In genomic region chr2:240858321-240858720, GRCh38 we compare ENCODE assay signal across 22 cellular contexts. TPM values are rescaled to one million over a fixed set of nuclear protein-coding genes. Genes with fewer than 3 reads are reported as not detected.
DNase-seq lines count a peak whose midpoint lies in the region; ATAC-seq, FAIRE-seq and TF ChIP-seq lines count a peak whose summit lies in the region.
"Had no signal": no experiment of that assay in that cellular context is flagged by ENCODE, and none has a peak within 500 bp of the region (broad histone marks: within the 10 kb centered on the region; RNA-seq: fewer than 3 reads in every experiment).

No MANE protein-coding gene starts in this region.

- H3K27me3 Mint-ChIP-seq in T-helper 17 cell (peaks cover 19% of the 10 kb centered on the region), type B pancreatic cell (no peaks in the 10 kb centered on the region), nephron progenitor cell (ENCODE audit: low read depth, poor library complexity) (peaks cover 35% of the 10 kb centered on the region)
- H3K27me3 Mint-ChIP-seq in naive thymus-derived CD8-positive, alpha-beta T cell: peaks cover 0 to 3% (median 0%) of the 10 kb centered on the region in 5 donors
- H3K27me3 Mint-ChIP-seq: CD4-positive, alpha-beta memory T cell had no signal

- CTCF ChIA-PET in HepG2 (lab: Yijun Ruan, JAX; ENCODE audit: low intra/inter-chr PET ratio, low total read pairs): interaction anchor here (2.8 kb wide), 1 partner anchor 56 kb away, joined by 25 read pairs; no protein-coding TSS in a partner anchor

- peak overlapping the region; percentile 90; the same call in 1 of the 2 replicates for H3K4me2 ChIP-seq in HepG2 (ENCODE audit: low read depth, low read length)
- H3K4me2 ChIP-seq: GM23338 had no signal

- H3K9ac ChIP-seq in HepG2 (ENCODE audit: insufficient read depth, low read depth, low read length): peak overlapping the region; percentile 62; the same call in 1 of the 2 replicates

- peaks cover 0 to 9% of the 10 kb centered on the region in 2 experiments; a peak in 1 of 5 replicates for H3K27me3 ChIP-seq in HepG2 (ENCODE audit: control insufficient read depth in 1 of 2, insufficient read depth in 2 of 2, low read length in 2 of 2)

- intact Hi-C loops in HepG2 (cut with micrococcal nuclease; ENCODE audit: unreplicated experiment): loop anchor here (10.0 kb wide), 1 partner anchor 366 kb away; no protein-coding TSS in a partner anchor

- no peak for FAIRE-seq in HepG2 (lab: Jason Lieb, UNC)
- FAIRE-seq: D721Med, GM12878, GM18507 had no signal

- H3K9me3 Mint-ChIP-seq in type B pancreatic cell (peaks cover 6% of the 10 kb centered on the region), nephron progenitor cell (peaks cover 22% of the 10 kb centered on the region)
- H3K9me3 Mint-ChIP-seq in naive thymus-derived CD8-positive, alpha-beta T cell: peaks cover 0 to 10% (median 5%) of the 10 kb centered on the region in 9 donors
- H3K9me3 Mint-ChIP-seq: HFFc6 had no signal

- 89% methylated on average over 13 of the region's 13 CpGs for WGBS in HepG2 (ENCODE audit: low lambda C conversion rate)

- DNase-seq in T-helper 17 cell: no peak
- no peak for DNase-seq in HepG2 (ENCODE audit: low spot score)
- DNase-seq in type B pancreatic cell (ENCODE audit: extremely low spot score, unreplicated experiment): no peak
- DNase-seq in COLO668 (lab: John Stamatoyannopoulos, UW; ENCODE audit: unreplicated experiment): no peak
- no peak for DNase-seq in naive thymus-derived CD8-positive, alpha-beta T cell
- DNase-seq in nephron progenitor cell: no peak
- DNase-seq: C1 segment of cervical spinal cord, DMS 273 treated with DMSO at 0.1 percent for 48 hours, DMS79, EL, GDM1, HFFc6 had no signal

- BruUV-seq in HepG2 (replicated peaks; lab: Mats Ljungman, UMichigan): no TSS peak

- no peak for TF ChIP-seq POLR2A in HepG2 (IDR thresholded peaks at IDR 0.05; ENCODE audit: insufficient read depth in 1 of 2, low read depth in 2 of 2, low read length in 2 of 2)

- H3K4me1 Mint-ChIP-seq in T-helper 17 cell (no peaks in the 10 kb centered on the region), type B pancreatic cell (ENCODE audit: unreplicated experiment) (peaks cover 5% of the 10 kb centered on the region), nephron progenitor cell (peaks cover 3% of the 10 kb centered on the region)
- H3K4me1 Mint-ChIP-seq in naive thymus-derived CD8-positive, alpha-beta T cell: no peaks in the 10 kb centered on the region
- H3K4me1 Mint-ChIP-seq: CD4-positive, alpha-beta memory T cell; GM23338 had no signal

- H3K9me3 ChIP-seq in T-helper 17 cell (ENCODE audit: control insufficient read depth, low read length, poor library complexity, severe bottlenecking) (no peaks in the 10 kb centered on the region), HepG2 (ENCODE audit: low read length) (no peaks in the 10 kb centered on the region)
- H3K9me3 ChIP-seq: HAP-1 had no signal

- H3K4me1 ChIP-seq in HepG2 (ENCODE audit: insufficient read depth, low read length): peaks cover 59% of the 10 kb centered on the region
- H3K4me1 ChIP-seq: HAP-1 had no signal

- H3K36me3 ChIP-seq in HepG2 (replicated peaks in 1 of 2; ENCODE audit: control insufficient read depth in 1 of 2, insufficient read depth in 2 of 2, low read length in 2 of 2): no peaks in the 10 kb centered on the region
- H3K36me3 ChIP-seq: HAP-1 had no signal

- no peak overlapping the region for H2AFZ ChIP-seq in HepG2 (ENCODE audit: low read length)
- H2AFZ ChIP-seq: GM23338 had no signal

- H3K79me2 ChIP-seq in HepG2 (ENCODE audit: insufficient read depth, low read length): no peaks in the 10 kb centered on the region

- TF ChIP-seq EP300 in HepG2 (IDR thresholded peaks at IDR 0.05; ENCODE audit: low read depth in 2 of 2, low read length in 2 of 2): no peak
- TF ChIP-seq EP300 in HepG2 (CRISPR knock-in tag; IDR thresholded peaks at IDR 0.05; ENCODE audit: borderline replicate concordance): no peak

- H3K27ac Mint-ChIP-seq in T-helper 17 cell: peak overlapping the region; percentile 45
- H3K27ac Mint-ChIP-seq in type B pancreatic cell: peak overlapping the region; percentile 58
- no peak overlapping the region for H3K27ac Mint-ChIP-seq in naive thymus-derived CD8-positive, alpha-beta T cell
- no peak overlapping the region for H3K27ac Mint-ChIP-seq in nephron progenitor cell
- H3K27ac Mint-ChIP-seq: CD4-positive, alpha-beta memory T cell; HFFc6 had no signal

- peak overlapping the region; percentile 88 for H3K27ac ChIP-seq in HepG2 (ENCODE audit: extremely low read length, insufficient read depth, low read length)

- in situ Hi-C loops in HepG2 (cut with HindIII; ENCODE audit: extremely low pct_ligation_motif_present, low pct_unique_long_range_greater_than_20kb): loop anchor here (5.0 to 25.0 kb wide), 2 partner anchors 44 to 779 kb away; partner anchors contain the start of genes ATG4B and THAP4

- H3K4me3 Mint-ChIP-seq in T-helper 17 cell (no peak overlapping the region), type B pancreatic cell (no peak overlapping the region), nephron progenitor cell (no peak overlapping the region)
- H3K4me3 Mint-ChIP-seq in naive thymus-derived CD8-positive, alpha-beta T cell: no peak overlapping the region
- H3K4me3 Mint-ChIP-seq: CD4-positive, alpha-beta memory T cell; GM23338; HFFc6 had no signal

- POLR2A ChIA-PET in HepG2 (lab: Yijun Ruan, JAX): interaction anchor here (1.3 to 3.0 kb wide), 10 partner anchors 8 to 366 kb away, joined by 4 to 83 read pairs (median 13); partner anchors contain the start of genes AGXT and MAB21L4
- POLR2A ChIA-PET in naive thymus-derived CD8-positive, alpha-beta T cell (lab: Charles Lee): interaction anchor here (0.7 kb wide), 1 partner anchor 143 kb away, joined by 3 read pairs; no protein-coding TSS in a partner anchor

- H3K36me3 Mint-ChIP-seq in T-helper 17 cell (ENCODE audit: low read depth) (no peaks in the 10 kb centered on the region), type B pancreatic cell (peaks cover 4% of the 10 kb centered on the region), nephron progenitor cell (ENCODE audit: low read depth) (no peaks in the 10 kb centered on the region)
- peaks cover 0 to 13% (median 0%) of the 10 kb centered on the region in 3 donors for H3K36me3 Mint-ChIP-seq in naive thymus-derived CD8-positive, alpha-beta T cell
- H3K36me3 Mint-ChIP-seq: CD4-positive, alpha-beta memory T cell had no signal

- no peak overlapping the region for H3K4me3 ChIP-seq in HepG2 (replicated peaks in 1 of 3; ENCODE audit: insufficient read depth in 1 of 3, low read depth in 2 of 3, low read length in 3 of 3)
- H3K4me3 ChIP-seq: GM12878, GM23338, HAP-1 had no signal

- no peaks in the 10 kb centered on the region for H4K20me1 ChIP-seq in HepG2 (ENCODE audit: insufficient read depth, low read length)

- TF ChIP-seq CTCF in HepG2 (CRISPR knock-in tag; IDR thresholded peaks at IDR 0.05) (no peak), type B pancreatic cell (conservative IDR thresholded peaks at IDR 0.05) (no peak), nephron progenitor cell (IDR thresholded peaks at IDR 0.05) (no peak)

- no peak for TF ChIP-seq RAD21 in HepG2 (CRISPR knock-in tag; IDR thresholded peaks at IDR 0.05)

- no peak for ATAC-seq in T-helper 17 cell
- ATAC-seq in HepG2: no peak
- no peak for ATAC-seq in naive thymus-derived CD8-positive, alpha-beta T cell
- ATAC-seq: GM12878, GM23338 had no signal

RNA-seq across cellular contexts. Expression of gene AGXT, which starts 10.3 kb away (rescaled TPM):
- total RNA-seq in T-helper 17 cell (not detected), HepG2 (2016; rRNA removed; fragmentation: Illumina TruSeq; extraction: Trizol) (30.5 and 41.9 TPM in 2 replicates), type B pancreatic cell (ENCODE audit: low replicate concordance) (0.51 and 1.00 TPM in 2 replicates)
- total RNA-seq in HepG2 (2016; cell fraction: cytosol; rRNA removed; fragmentation: Illumina TruSeq; extraction: Trizol; ENCODE audit: low read depth): 13.0 and 14.7 TPM in 2 replicates
- total RNA-seq in HepG2 (2016; cell fraction: insoluble cytoplasmic fraction; rRNA removed; fragmentation: Illumina TruSeq; extraction: Trizol): 26.6 and 43.3 TPM in 2 replicates
- 16.6 and 19.6 TPM in 2 replicates for total RNA-seq in HepG2 (2016; cell fraction: membrane; rRNA removed; fragmentation: Illumina TruSeq; extraction: Trizol)
- 38.2 and 44.0 TPM in 2 replicates for total RNA-seq in HepG2 (2016; cell fraction: nucleus; rRNA removed; fragmentation: Illumina TruSeq; extraction: Trizol)
- polyA plus RNA-seq in HepG2 (2011; rRNA removed): 96.1 and 133 TPM in 2 replicates
- 35.6 and 52.0 TPM in 2 replicates for polyA plus RNA-seq in HepG2 (2011; cell fraction: cytosol; rRNA removed)
- 938 and 1,041 TPM in 2 replicates for polyA plus RNA-seq in HepG2 (2011; cell fraction: nucleus; rRNA removed)
- 57.7 and 74.1 TPM in 2 replicates for polyA plus RNA-seq in HepG2 (2012)
- 16.7 and 17.4 TPM in 2 replicates for polyA plus RNA-seq in HepG2 (2016; cell fraction: cytosol; fragmentation: Illumina TruSeq; extraction: Trizol; ENCODE audit: low read depth)
- polyA plus RNA-seq in HepG2 (2016; cell fraction: insoluble cytoplasmic fraction; fragmentation: Illumina TruSeq; extraction: Trizol; ENCODE audit: low read depth): 26.4 and 36.5 TPM in 2 replicates
- 15.2 and 17.5 TPM in 2 replicates for polyA plus RNA-seq in HepG2 (2016; cell fraction: membrane; fragmentation: Illumina TruSeq; extraction: Trizol; ENCODE audit: low read depth)
- polyA plus RNA-seq in HepG2 (2016; cell fraction: nucleus; fragmentation: Illumina TruSeq; extraction: Trizol; ENCODE audit: insufficient read depth, low read depth): 101 and 109 TPM in 2 replicates
- polyA minus RNA-seq in HepG2 (2011; rRNA and poly(A)+ RNA removed; ENCODE audit: low replicate concordance): 67.0 TPM in 1 of 2 replicates, not detected in the other
- polyA minus RNA-seq in HepG2 (2011; cell fraction: cytosol; rRNA and poly(A)+ RNA removed): 22.8 and 31.0 TPM in 2 replicates
- 64.6 and 66.1 TPM in 2 replicates for polyA minus RNA-seq in HepG2 (2011; cell fraction: nucleus; rRNA and poly(A)+ RNA removed)
- not detected for total RNA-seq in naive thymus-derived CD8-positive, alpha-beta T cell
- polyA plus RNA-seq in naive thymus-derived CD8-positive, alpha-beta T cell: not detected
- total RNA-seq: A172; A673; CD4-positive, alpha-beta memory T cell; GM23338; H4; HFFc6 had no signal
- polyA plus RNA-seq: BJ; CD4-positive, alpha-beta memory T cell; GM12878; GM23338 had no signal

RNA-seq across cellular contexts. Expression of gene MAB21L4, which starts 37.6 kb away (rescaled TPM):
- total RNA-seq in T-helper 17 cell: not detected
- total RNA-seq in HepG2 (2016; rRNA removed; fragmentation: Illumina TruSeq; extraction: Trizol): 13.5 and 14.0 TPM in 2 replicates
- total RNA-seq in HepG2 (2016; cell fraction: cytosol; rRNA removed; fragmentation: Illumina TruSeq; extraction: Trizol; ENCODE audit: low read depth): 3.1 and 3.7 TPM in 2 replicates
- total RNA-seq in HepG2 (2016; cell fraction: insoluble cytoplasmic fraction; rRNA removed; fragmentation: Illumina TruSeq; extraction: Trizol): 11.5 and 15.3 TPM in 2 replicates
- total RNA-seq in HepG2 (2016; cell fraction: membrane; rRNA removed; fragmentation: Illumina TruSeq; extraction: Trizol): 10.1 and 12.0 TPM in 2 replicates
- 8.9 and 10.1 TPM in 2 replicates for total RNA-seq in HepG2 (2016; cell fraction: nucleus; rRNA removed; fragmentation: Illumina TruSeq; extraction: Trizol)
- polyA plus RNA-seq in HepG2 (2011; rRNA removed): 3.0 and 3.6 TPM in 2 replicates
- polyA plus RNA-seq in HepG2 (2011; cell fraction: cytosol; rRNA removed): 2.4 and 4.2 TPM in 2 replicates
- 8.9 and 9.1 TPM in 2 replicates for polyA plus RNA-seq in HepG2 (2011; cell fraction: nucleus; rRNA removed)
- polyA plus RNA-seq in HepG2 (2012): 2.1 and 4.1 TPM in 2 replicates
- 3.4 TPM in 2 replicates for polyA plus RNA-seq in HepG2 (2016; cell fraction: cytosol; fragmentation: Illumina TruSeq; extraction: Trizol; ENCODE audit: low read depth)
- polyA plus RNA-seq in HepG2 (2016; cell fraction: insoluble cytoplasmic fraction; fragmentation: Illumina TruSeq; extraction: Trizol; ENCODE audit: low read depth): 11.8 and 13.7 TPM in 2 replicates
- polyA plus RNA-seq in HepG2 (2016; cell fraction: membrane; fragmentation: Illumina TruSeq; extraction: Trizol; ENCODE audit: low read depth): 8.3 and 8.8 TPM in 2 replicates
- 15.9 and 16.1 TPM in 2 replicates for polyA plus RNA-seq in HepG2 (2016; cell fraction: nucleus; fragmentation: Illumina TruSeq; extraction: Trizol; ENCODE audit: insufficient read depth, low read depth)
- polyA minus RNA-seq in HepG2 (2011; rRNA and poly(A)+ RNA removed; ENCODE audit: low replicate concordance): 5.4 TPM in 1 of 2 replicates, not detected in the other
- polyA minus RNA-seq in HepG2 (2011; cell fraction: cytosol; rRNA and poly(A)+ RNA removed): 1.8 and 2.0 TPM in 2 replicates
- 1.3 and 2.5 TPM in 2 replicates for polyA minus RNA-seq in HepG2 (2011; cell fraction: nucleus; rRNA and poly(A)+ RNA removed)
- total RNA-seq in type B pancreatic cell (ENCODE audit: low replicate concordance): 62.0 and 157 TPM in 2 replicates
- total RNA-seq in naive thymus-derived CD8-positive, alpha-beta T cell: not detected
- not detected for polyA plus RNA-seq in naive thymus-derived CD8-positive, alpha-beta T cell
- total RNA-seq: A172; A673; CD4-positive, alpha-beta memory T cell; GM12878; GM23338; H4; HFFc6 had no signal
- polyA plus RNA-seq: BJ; CD4-positive, alpha-beta memory T cell; GM23338 had no signal

RNA-seq across cellular contexts. Expression of gene KIF1A, which starts 38.3 kb away (rescaled TPM):
- total RNA-seq in T-helper 17 cell (under 1 TPM in 1 of 2 donors, not detected in 1; 0.18 TPM), HepG2 (2016; rRNA removed; fragmentation: Illumina TruSeq; extraction: Trizol) (0.24 TPM in 1 of 2 replicates, not detected in the other), type B pancreatic cell (ENCODE audit: low replicate concordance) (78.4 and 112 TPM in 2 replicates)
- total RNA-seq in HepG2 (2016; cell fraction: cytosol; rRNA removed; fragmentation: Illumina TruSeq; extraction: Trizol; ENCODE audit: low read depth): not detected in 2 replicates
- total RNA-seq in HepG2 (2016; cell fraction: insoluble cytoplasmic fraction; rRNA removed; fragmentation: Illumina TruSeq; extraction: Trizol): 0.13 and 0.32 TPM in 2 replicates
- not detected in 2 replicates for total RNA-seq in HepG2 (2016; cell fraction: membrane; rRNA removed; fragmentation: Illumina TruSeq; extraction: Trizol)
- total RNA-seq in HepG2 (2016; cell fraction: nucleus; rRNA removed; fragmentation: Illumina TruSeq; extraction: Trizol): not detected in 2 replicates
- 0.01 and 0.03 TPM in 2 replicates for polyA plus RNA-seq in HepG2 (2011; rRNA removed)
- polyA plus RNA-seq in HepG2 (2011; cell fraction: cytosol; rRNA removed): 0.01 TPM in 1 of 2 replicates, not detected in the other
- 0.19 and 0.21 TPM in 2 replicates for polyA plus RNA-seq in HepG2 (2011; cell fraction: nucleus; rRNA removed)
- polyA plus RNA-seq in HepG2 (2012): 0.19 TPM in 1 of 2 replicates, not detected in the other
- not detected in 2 replicates for polyA plus RNA-seq in HepG2 (2016; cell fraction: cytosol; fragmentation: Illumina TruSeq; extraction: Trizol; ENCODE audit: low read depth)
- not detected in 2 replicates for polyA plus RNA-seq in HepG2 (2016; cell fraction: insoluble cytoplasmic fraction; fragmentation: Illumina TruSeq; extraction: Trizol; ENCODE audit: low read depth)
- not detected in 2 replicates for polyA plus RNA-seq in HepG2 (2016; cell fraction: membrane; fragmentation: Illumina TruSeq; extraction: Trizol; ENCODE audit: low read depth)
- not detected in 2 replicates for polyA plus RNA-seq in HepG2 (2016; cell fraction: nucleus; fragmentation: Illumina TruSeq; extraction: Trizol; ENCODE audit: insufficient read depth, low read depth)
- polyA minus RNA-seq in HepG2 (2011; rRNA and poly(A)+ RNA removed; ENCODE audit: low replicate concordance): 0.04 and 0.14 TPM in 2 replicates
- not detected in 2 replicates for polyA minus RNA-seq in HepG2 (2011; cell fraction: cytosol; rRNA and poly(A)+ RNA removed)
- 0.37 TPM in 1 of 2 replicates, not detected in the other for polyA minus RNA-seq in HepG2 (2011; cell fraction: nucleus; rRNA and poly(A)+ RNA removed)
- total RNA-seq in naive thymus-derived CD8-positive, alpha-beta T cell: not detected
- under 1 TPM in 1 of 3 donors, not detected in 2; 0.10 TPM for polyA plus RNA-seq in naive thymus-derived CD8-positive, alpha-beta T cell
- total RNA-seq: CD4-positive, alpha-beta memory T cell; HFFc6 had no signal
- polyA plus RNA-seq: CD4-positive, alpha-beta memory T cell had no signal

RNA-seq across cellular contexts. Expression of gene CROCC2, which starts 47.8 kb away (rescaled TPM):
- total RNA-seq in T-helper 17 cell (not detected), HepG2 (2016; rRNA removed; fragmentation: Illumina TruSeq; extraction: Trizol) (not detected in 2 replicates), type B pancreatic cell (ENCODE audit: low replicate concordance) (0.68 and 0.98 TPM in 2 replicates)
- total RNA-seq in HepG2 (2016; cell fraction: cytosol; rRNA removed; fragmentation: Illumina TruSeq; extraction: Trizol; ENCODE audit: low read depth): not detected in 2 replicates
- 0.02 TPM in 1 of 2 replicates, not detected in the other for total RNA-seq in HepG2 (2016; cell fraction: insoluble cytoplasmic fraction; rRNA removed; fragmentation: Illumina TruSeq; extraction: Trizol)
- not detected in 2 replicates for total RNA-seq in HepG2 (2016; cell fraction: membrane; rRNA removed; fragmentation: Illumina TruSeq; extraction: Trizol)
- total RNA-seq in HepG2 (2016; cell fraction: nucleus; rRNA removed; fragmentation: Illumina TruSeq; extraction: Trizol): not detected in 2 replicates
- not detected in 2 replicates for polyA plus RNA-seq in HepG2 (2011; rRNA removed)
- not detected in 2 replicates for polyA plus RNA-seq in HepG2 (2011; cell fraction: cytosol; rRNA removed)
- 0.03 TPM in 1 of 2 replicates, not detected in the other for polyA plus RNA-seq in HepG2 (2011; cell fraction: nucleus; rRNA removed)
- 0.13 and 0.15 TPM in 2 replicates for polyA plus RNA-seq in HepG2 (2012)
- polyA plus RNA-seq in HepG2 (2016; cell fraction: cytosol; fragmentation: Illumina TruSeq; extraction: Trizol; ENCODE audit: low read depth): not detected in 2 replicates
- polyA plus RNA-seq in HepG2 (2016; cell fraction: insoluble cytoplasmic fraction; fragmentation: Illumina TruSeq; extraction: Trizol; ENCODE audit: low read depth): not detected in 2 replicates
- not detected in 2 replicates for polyA plus RNA-seq in HepG2 (2016; cell fraction: membrane; fragmentation: Illumina TruSeq; extraction: Trizol; ENCODE audit: low read depth)
- not detected in 2 replicates for polyA plus RNA-seq in HepG2 (2016; cell fraction: nucleus; fragmentation: Illumina TruSeq; extraction: Trizol; ENCODE audit: insufficient read depth, low read depth)
- not detected in 2 replicates for polyA minus RNA-seq in HepG2 (2011; rRNA and poly(A)+ RNA removed; ENCODE audit: low replicate concordance)
- not detected in 2 replicates for polyA minus RNA-seq in HepG2 (2011; cell fraction: cytosol; rRNA and poly(A)+ RNA removed)
- polyA minus RNA-seq in HepG2 (2011; cell fraction: nucleus; rRNA and poly(A)+ RNA removed): not detected in 2 replicates
- not detected for total RNA-seq in naive thymus-derived CD8-positive, alpha-beta T cell
- polyA plus RNA-seq in naive thymus-derived CD8-positive, alpha-beta T cell: not detected
- total RNA-seq: A172; A673; CD4-positive, alpha-beta memory T cell; GM12878; GM23338; H4; HFFc6 had no signal
- polyA plus RNA-seq: BJ; CD4-positive, alpha-beta memory T cell; GM12878; GM23338 had no signal

Comparison
In these comparisons a context has a peak if more than half of its experiments do, and no peak if none do; other contexts are left out.
1. H3K27ac Mint-ChIP-seq: peak in T-helper 17 cell (single experiment) and type B pancreatic cell (single experiment); none in naive thymus-derived CD8-positive, alpha-beta T cell (0 of 10) and nephron progenitor cell (single experiment).
2. RNA of gene MAB21L4, which starts 37.6 kb away (total RNA-seq): 62.0 to 157 TPM in type B pancreatic cell and 3.1 to 15.3 TPM in HepG2; not detected in T-helper 17 cell and not detected in naive thymus-derived CD8-positive, alpha-beta T cell; every median in the first group is over 4 times any median in the second.
3. RNA of gene KIF1A, which starts 38.3 kb away (total RNA-seq): 78.4 to 112 TPM in type B pancreatic cell; 0.18 TPM in T-helper 17 cell, 0.13 to 0.32 TPM in HepG2 and not detected in naive thymus-derived CD8-positive, alpha-beta T cell; every median in the first group is over 10 times any median in the second.